ENCODE assay signal across 12 cellular contexts in the genomic region with DNA sequence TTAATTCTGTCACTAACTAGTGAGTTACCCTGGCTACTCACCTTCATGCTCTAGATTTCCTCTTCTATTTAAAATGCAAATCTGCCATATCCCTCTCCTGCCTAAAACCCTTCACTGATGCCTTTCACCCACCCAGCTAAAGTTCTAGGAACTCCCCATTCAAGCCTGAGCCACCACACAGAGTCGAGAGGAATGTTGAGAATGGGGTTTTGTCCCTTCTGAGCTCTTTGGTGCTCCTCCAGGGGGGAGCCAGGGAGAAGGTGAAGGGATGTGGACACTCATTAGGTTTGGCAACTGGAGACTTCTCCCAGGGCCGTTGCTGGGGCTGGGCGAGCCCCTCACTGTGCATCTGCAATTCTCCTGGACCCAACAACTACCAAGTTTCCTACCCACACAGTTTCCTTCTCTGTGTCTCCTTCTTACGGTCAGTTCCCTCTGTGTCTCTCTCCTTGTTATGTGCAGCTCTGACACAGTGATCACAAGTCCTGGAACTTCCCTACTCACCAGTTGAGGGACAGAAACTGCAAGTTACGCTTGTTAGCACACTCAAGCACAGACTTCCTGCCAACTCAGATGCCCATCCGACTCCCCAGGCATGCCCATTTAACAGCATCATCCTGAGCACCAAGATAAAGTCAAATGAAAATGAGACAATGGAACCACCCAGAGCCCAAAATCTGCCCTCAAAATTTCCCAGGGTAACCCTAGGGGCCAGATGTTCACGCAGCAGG. TPM values are rescaled to one million over a fixed set of nuclear protein-coding genes. Genes with fewer than 3 reads are reported as not detected.
DNase-seq lines count a peak whose midpoint lies in the region; ATAC-seq and TF ChIP-seq lines count a peak whose summit lies in the region.
"Had no signal": no experiment of that assay in that cellular context is flagged by ENCODE, and none has a peak within 500 bp of the region (broad histone marks: within the 10 kb centered on the region; RNA-seq: fewer than 3 reads in every experiment).

No MANE protein-coding gene starts in this region.

- H3K27ac ChIP-seq in CD4-positive, CD25-positive, alpha-beta regulatory T cell (ENCODE audit: insufficient read depth, low read length, poor library complexity, severe bottlenecking) = peak overlapping the region; percentile 65
- no peak overlapping the region for H3K27ac ChIP-seq in uterus

- H3K4me1 Mint-ChIP-seq in CD4-positive, CD25-positive, alpha-beta regulatory T cell = peaks cover 30 to 88% (median 64%) of the 10 kb centered on the region in 4 donors
- peaks cover 75% of the 10 kb centered on the region for H3K4me1 Mint-ChIP-seq in activated B cell treated with CpG ODN at 0.5 μM for 24 hours

- POLR2A ChIA-PET in activated B cell treated with CpG ODN at 0.5 μM for 24 hours (lab: Charles Lee) = interaction anchor here (0.5 to 41.6 kb wide), 16 partner anchors 7 to 1183 kb away, joined by 3 to 1422 read pairs (median 4); a partner anchor contains a TSS

- peaks cover 22% of the 10 kb centered on the region for H3K36me3 Mint-ChIP-seq in CD4-positive, CD25-positive, alpha-beta regulatory T cell
- H3K36me3 Mint-ChIP-seq in activated B cell treated with CpG ODN at 0.5 μM for 24 hours (ENCODE audit: low read depth) = peaks cover 13% of the 10 kb centered on the region

- ATAC-seq in CD4-positive, CD25-positive, alpha-beta regulatory T cell (ENCODE audit: low read depth in 2 of 2) = peak; percentile 59 to 66
- peak; percentile 68 for ATAC-seq in GM21381 (IDR thresholded peaks at IDR 0.05; ENCODE audit: unreplicated experiment)
- ATAC-seq in activated B cell treated with CpG ODN at 0.5 μM for 24 hours (ENCODE audit: low read depth) = peak; percentile 74
- no peak for ATAC-seq in GM21786 (IDR thresholded peaks at IDR 0.05; ENCODE audit: unreplicated experiment)
- no peak for ATAC-seq in GM19035 (IDR thresholded peaks at IDR 0.05; ENCODE audit: unreplicated experiment)

- peak overlapping the region; percentile 86 to 99 (median 91) for H3K27ac Mint-ChIP-seq in CD4-positive, CD25-positive, alpha-beta regulatory T cell
- H3K27ac Mint-ChIP-seq in activated B cell treated with CpG ODN at 0.5 μM for 24 hours = peak overlapping the region; percentile 87

- H3K27me3 Mint-ChIP-seq in CD4-positive, CD25-positive, alpha-beta regulatory T cell = peaks cover 5% of the 10 kb centered on the region
- no peaks in the 10 kb centered on the region for H3K27me3 Mint-ChIP-seq in activated B cell treated with CpG ODN at 0.5 μM for 24 hours

- DNase-seq in CD4-positive, CD25-positive, alpha-beta regulatory T cell = peak in 1 of 3 donors; percentile 64
- DNase-seq in activated B cell treated with CpG ODN at 0.5 μM for 24 hours (no peak), medulla oblongata (ENCODE audit: extremely low spot score) (peak; percentile 85), uterus (no peak), glomerular visceral epithelial cell (ENCODE audit: extremely low spot score) (no peak)
- DNase-seq: activated CD4-positive, alpha-beta T cell treated with anti-CD3 and anti-CD28 coated beads for 4 hours; DND-41; mammary epithelial cell; NCI-H226 had no signal

- H3K9me3 ChIP-seq in CD4-positive, CD25-positive, alpha-beta regulatory T cell (ENCODE audit: control insufficient read depth in 2 of 2, low read length in 2 of 2) = no peaks in the 10 kb centered on the region
- no peaks in the 10 kb centered on the region for H3K9me3 ChIP-seq in uterus

- intact Hi-C loops in activated B cell treated with CpG ODN at 0.5 μM for 24 hours (cut with micrococcal nuclease) = no loop called here
- intact Hi-C loops in uterus (cut with DNase I; ENCODE audit: low total_unique reads) = no loop called here

- H3K4me1 ChIP-seq in CD4-positive, CD25-positive, alpha-beta regulatory T cell (ENCODE audit: control insufficient read depth, insufficient read depth, low read length, poor library complexity, severe bottlenecking) = peaks cover 66% of the 10 kb centered on the region
- H3K4me1 ChIP-seq in uterus = no peaks in the 10 kb centered on the region

- H3K36me3 ChIP-seq in CD4-positive, CD25-positive, alpha-beta regulatory T cell (ENCODE audit: control insufficient read depth, insufficient read depth, low read length) = peaks cover 4% of the 10 kb centered on the region
- H3K36me3 ChIP-seq in uterus = no peaks in the 10 kb centered on the region

- TF ChIP-seq CTCF in activated B cell treated with CpG ODN at 0.5 μM for 24 hours (IDR thresholded peaks at IDR 0.05) (no peak), uterus (IDR thresholded peaks at IDR 0.05) (no peak)

- no peak for TF ChIP-seq POLR2A in uterus (IDR thresholded peaks at IDR 0.05)

- peak overlapping the region; percentile 60 for H3K4me3 ChIP-seq in CD4-positive, CD25-positive, alpha-beta regulatory T cell (ENCODE audit: low read depth, low read length)
- H3K4me3 ChIP-seq in uterus = no peak overlapping the region

- CTCF ChIA-PET in activated B cell treated with CpG ODN at 0.5 μM for 24 hours (lab: Charles Lee) = interaction anchor here (0.7 to 3.9 kb wide), 6 partner anchors 27 to 192 kb away, joined by 3 to 25 read pairs (median 10); no protein-coding TSS in a partner anchor

- peak overlapping the region; percentile 7 to 71 (median 65) for H3K4me3 Mint-ChIP-seq in CD4-positive, CD25-positive, alpha-beta regulatory T cell
- H3K4me3 Mint-ChIP-seq in activated B cell treated with CpG ODN at 0.5 μM for 24 hours = peak overlapping the region; percentile 64

- peaks cover 0 to 3% (median under 1%) of the 10 kb centered on the region in 7 donors for H3K9me3 Mint-ChIP-seq in CD4-positive, CD25-positive, alpha-beta regulatory T cell
- H3K9me3 Mint-ChIP-seq in activated B cell treated with CpG ODN at 0.5 μM for 24 hours = no peaks in the 10 kb centered on the region

- no peaks in the 10 kb centered on the region for H3K27me3 ChIP-seq in CD4-positive, CD25-positive, alpha-beta regulatory T cell (ENCODE audit: control insufficient read depth, insufficient read depth, low read length)
- H3K27me3 ChIP-seq in uterus = no peaks in the 10 kb centered on the region

RNA-seq across cellular contexts. Expression of a gene that starts 6.5 kb away (rescaled TPM):
- total RNA-seq in CD4-positive, CD25-positive, alpha-beta regulatory T cell = 661 TPM
- polyA plus RNA-seq in CD4-positive, CD25-positive, alpha-beta regulatory T cell = 100 to 1,000 TPM; 572 to 666 (median 631) TPM
- total RNA-seq in activated B cell treated with CpG ODN at 0.5 μM for 24 hours = 303 and 350 TPM in 2 replicates
- total RNA-seq in uterus = 10 to 100 TPM in 3 of 4 donors, 1 to 10 TPM in 1; 6.8 to 45.9 (median 11.1) TPM
- total RNA-seq: mammary epithelial cell had no signal

RNA-seq across cellular contexts. Expression of a gene that starts 50.4 kb away (rescaled TPM):
- total RNA-seq in CD4-positive, CD25-positive, alpha-beta regulatory T cell = 3.4 TPM
- polyA plus RNA-seq in CD4-positive, CD25-positive, alpha-beta regulatory T cell = 1 to 10 TPM in 2 of 4 donors, under 1 TPM in 2; 0.57 to 1.4 (median 1.1) TPM
- total RNA-seq in activated B cell treated with CpG ODN at 0.5 μM for 24 hours (3.4 and 3.7 TPM in 2 replicates), uterus (under 1 TPM in 3 of 4 donors, not detected in 1; 0.15 to 0.90 (median 0.51) TPM)

Comparison
In these comparisons a context has a peak if more than half of its experiments do, and no peak if none do; other contexts are left out.
1. ATAC-seq: peak in CD4-positive, CD25-positive, alpha-beta regulatory T cell (2 of 2), GM21381 (single experiment) and activated B cell treated with CpG ODN at 0.5 μM for 24 hours (single experiment); none in GM21786 (single experiment) and GM19035 (single experiment).